27 cellular contexts compared by ENCODE assay signal in the genomic region with DNA sequence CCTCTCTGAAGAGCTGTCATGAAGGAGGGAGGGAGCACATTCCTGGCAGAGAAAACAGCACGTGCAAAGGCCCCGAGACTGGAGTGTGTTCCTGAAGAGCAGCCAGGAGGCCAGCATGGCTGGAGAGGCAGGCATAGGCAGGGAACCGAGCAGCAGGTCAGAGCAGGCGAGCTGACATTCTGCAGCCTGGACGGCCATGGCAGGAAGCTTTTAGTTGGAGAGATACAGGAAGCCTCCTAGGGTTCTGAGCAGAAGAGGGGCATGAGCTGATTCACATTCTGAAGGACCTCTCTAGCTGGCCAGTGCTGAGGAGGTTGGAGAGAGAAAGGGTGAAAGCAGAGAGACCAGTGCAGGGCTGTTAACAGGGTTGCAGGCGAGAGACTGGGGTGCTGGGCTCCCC. TPM values are rescaled to one million over a fixed set of nuclear protein-coding genes. Genes with fewer than 3 reads are reported as not detected.
DNase-seq lines count a peak whose midpoint lies in the region; ATAC-seq and TF ChIP-seq lines count a peak whose summit lies in the region.
"Had no signal": no experiment of that assay in that cellular context is flagged by ENCODE, and none has a peak within 500 bp of the region (broad histone marks: within the 10 kb centered on the region; RNA-seq: fewer than 3 reads in every experiment).

No MANE protein-coding gene starts in this region.

- no peaks in the 10 kb centered on the region for H3K9me3 Mint-ChIP-seq in activated naive CD4-positive, alpha-beta T cell treated with anti-CD3 and anti-CD28 coated beads, Interleukin-2, amount 50 U/mL, for 72 hours
- no peaks in the 10 kb centered on the region for H3K9me3 Mint-ChIP-seq in activated naive CD4-positive, alpha-beta T cell treated with anti-CD3 and anti-CD28 coated beads, Interleukin-2, amount 10 ng/mL, durations not matched to agents 7 days and 5 days
- H3K9me3 Mint-ChIP-seq in activated naive CD8-positive, alpha-beta T cell treated with anti-CD3 and anti-CD28 coated beads, Interleukin-2, amount 50 U/mL, for 24 hours, result no peaks in the 10 kb centered on the region
- H3K9me3 Mint-ChIP-seq: activated naive CD8-positive, alpha-beta T cell treated with anti-CD3 and anti-CD28 coated beads, Interleukin-2, amount 10 ng/mL, durations not matched to agents 7 days and 5 days; activated T-cell treated with anti-CD3 and anti-CD28 coated beads, Interleukin-2, amount 50 U/mL, for 4 hours; dendritic cell treated with granulocyte-macrophage colony-stimulating factor and Interleukin-4, amounts not matched to agents 40 ng/mL and 50 ng/mL, for 4 days had no signal

- no peak overlapping the region for H4K91ac ChIP-seq in neuronal stem cell (ENCODE audit: low read depth, low read length, poor library complexity)

- peak overlapping the region; percentile 17 to 86 for H3K27ac Mint-ChIP-seq in activated naive CD4-positive, alpha-beta T cell treated with anti-CD3 and anti-CD28 coated beads, Interleukin-2, amount 50 U/mL, for 72 hours
- no peak overlapping the region for H3K27ac Mint-ChIP-seq in activated naive CD4-positive, alpha-beta T cell treated with anti-CD3 and anti-CD28 coated beads, Interleukin-2, amount 10 ng/mL, durations not matched to agents 7 days and 5 days
- peak overlapping the region; percentile 7 for H3K27ac Mint-ChIP-seq in activated naive CD8-positive, alpha-beta T cell treated with anti-CD3 and anti-CD28 coated beads, Interleukin-2, amount 50 U/mL, for 24 hours
- H3K27ac Mint-ChIP-seq: activated naive CD8-positive, alpha-beta T cell treated with anti-CD3 and anti-CD28 coated beads, Interleukin-2, amount 10 ng/mL, durations not matched to agents 7 days and 5 days; dendritic cell treated with granulocyte-macrophage colony-stimulating factor and Interleukin-4, amounts not matched to agents 40 ng/mL and 50 ng/mL, for 4 days had no signal

- H3K27me3 Mint-ChIP-seq in activated naive CD4-positive, alpha-beta T cell treated with anti-CD3 and anti-CD28 coated beads, Interleukin-2, amount 10 ng/mL, durations not matched to agents 7 days and 5 days, result no peaks in the 10 kb centered on the region
- no peaks in the 10 kb centered on the region for H3K27me3 Mint-ChIP-seq in activated naive CD8-positive, alpha-beta T cell treated with anti-CD3 and anti-CD28 coated beads, Interleukin-2, amount 50 U/mL, for 24 hours
- H3K27me3 Mint-ChIP-seq: activated naive CD8-positive, alpha-beta T cell treated with anti-CD3 and anti-CD28 coated beads, Interleukin-2, amount 10 ng/mL, durations not matched to agents 7 days and 5 days; dendritic cell treated with granulocyte-macrophage colony-stimulating factor and Interleukin-4, amounts not matched to agents 40 ng/mL and 50 ng/mL, for 4 days had no signal

- H3K36me3 Mint-ChIP-seq in activated naive CD4-positive, alpha-beta T cell treated with anti-CD3 and anti-CD28 coated beads, Interleukin-2, amount 50 U/mL, for 72 hours, result peaks cover 29 to 47% of the 10 kb centered on the region in 2 donors
- peaks cover 40% of the 10 kb centered on the region for H3K36me3 Mint-ChIP-seq in activated naive CD4-positive, alpha-beta T cell treated with anti-CD3 and anti-CD28 coated beads, Interleukin-2, amount 10 ng/mL, durations not matched to agents 7 days and 5 days
- H3K36me3 Mint-ChIP-seq in activated naive CD8-positive, alpha-beta T cell treated with anti-CD3 and anti-CD28 coated beads, Interleukin-2, amount 50 U/mL, for 24 hours (ENCODE audit: low read depth), result peaks cover 42% of the 10 kb centered on the region

- H2BK5ac ChIP-seq in neuronal stem cell (ENCODE audit: low read length), result no peak overlapping the region

- no peak overlapping the region for H3K14ac ChIP-seq in neuronal stem cell (ENCODE audit: low read length)

- H2BK12ac ChIP-seq in neuronal stem cell (ENCODE audit: low read length), result no peak overlapping the region

- no peaks in the 10 kb centered on the region for H3K27me3 ChIP-seq in neuronal stem cell (ENCODE audit: control insufficient read depth in 3 of 3, insufficient read depth in 3 of 3, low read depth in 1 of 3, low read length in 3 of 3)
- H3K27me3 ChIP-seq: BLaER1 treated with 17β-estradiol and CSF1 and Interleukin-3, amounts not matched to agents 10 nM and 100 nM; Peyer's patch had no signal

- no peak overlapping the region for H3K4me2 ChIP-seq in neuronal stem cell (ENCODE audit: insufficient read depth, low read length, poor library complexity, severe bottlenecking)
- H3K4me2 ChIP-seq: BLaER1 treated with 17β-estradiol and CSF1 and Interleukin-3, amounts not matched to agents 10 nM and 100 nM had no signal

- no peak overlapping the region for H4K8ac ChIP-seq in neuronal stem cell (ENCODE audit: low read depth, low read length)

- no peak for DNase-seq in activated naive CD4-positive, alpha-beta T cell treated with anti-CD3 and anti-CD28 coated beads, Interleukin-2, amount 50 U/mL, for 72 hours (ENCODE audit: low spot score in 2 of 2)
- no peak for DNase-seq in activated naive CD4-positive, alpha-beta T cell treated with anti-CD3 and anti-CD28 coated beads, Interleukin-2, amount 10 ng/mL, durations not matched to agents 7 days and 5 days
- DNase-seq in NB4 (ENCODE audit: low read depth) (peak; percentile 14), neuronal stem cell (ENCODE audit: low spot score) (no peak)
- DNase-seq in activated naive CD8-positive, alpha-beta T cell treated with anti-CD3 and anti-CD28 coated beads, Interleukin-2, amount 50 U/mL, for 24 hours, result no peak
- no peak for DNase-seq in activated CD4-positive, CD25-positive, alpha-beta regulatory T cell (lab: John Stamatoyannopoulos, UW)
- DNase-seq in activated CD4-positive, CD25-positive, alpha-beta regulatory T cell treated with anti-CD3 and anti-CD28 coated beads, Interleukin-2, amount 50 U/mL, for 72 hours, result no peak
- DNase-seq: activated CD8-positive, alpha-beta memory T cell treated with anti-CD3 and anti-CD28 coated beads for 24 hours; activated naive CD8-positive, alpha-beta T cell treated with anti-CD3 and anti-CD28 coated beads, Interleukin-2, amount 10 ng/mL, durations not matched to agents 7 days and 5 days; activated T-cell treated with anti-CD3 and anti-CD28 coated beads, Interleukin-2, amount 50 U/mL, for 4 hours; caudate nucleus; hippocampal formation; left colon; mesendoderm; NCI-H1092 treated with DMSO at 0.1 percent for 48 hours; NCI-H187 treated with DMSO at 0.1 percent for 48 hours; NCI-H524 treated with DMSO at 0.1 percent for 48 hours; Peyer's patch; psoas muscle; stimulated activated CD4-positive, alpha-beta T cell treated with anti-CD3 and anti-CD28 coated beads, Interleukin-15, amount 100 ng/mL, for 24 hours; stimulated activated naive CD4-positive, alpha-beta T cell treated with Interleukin-2 at 50 U/mL for 16 hours; SW 1271; T1000; WERI-Rb-1 had no signal

- no peaks in the 10 kb centered on the region for H3K79me1 ChIP-seq in neuronal stem cell (ENCODE audit: low read depth, low read length)

- TF ChIP-seq POLR2A in NB4 (IDR thresholded peaks at IDR 0.05; ENCODE audit: extremely low read depth, insufficient read length), result no peak

- no peaks in the 10 kb centered on the region for H3K9me3 ChIP-seq in neuronal stem cell (replicated peaks in 1 of 2; ENCODE audit: control insufficient read depth in 2 of 2, insufficient read depth in 1 of 2, low read depth in 1 of 2, low read length in 2 of 2)
- H3K9me3 ChIP-seq: BLaER1 treated with 17β-estradiol and CSF1 and Interleukin-3, amounts not matched to agents 10 nM and 100 nM; Peyer's patch; psoas muscle had no signal

- no peak overlapping the region for H3K4ac ChIP-seq in neuronal stem cell (ENCODE audit: low read length)

- peaks cover 23 to 42% of the 10 kb centered on the region in 2 donors for H3K36me3 ChIP-seq in neuronal stem cell (replicated peaks in 1 of 2; ENCODE audit: control insufficient read depth in 2 of 2, insufficient read depth in 2 of 2, low read length in 2 of 2)

- no peak for ATAC-seq in activated naive CD4-positive, alpha-beta T cell treated with anti-CD3 and anti-CD28 coated beads, Interleukin-2, amount 50 U/mL, for 72 hours
- no peak for ATAC-seq in activated naive CD8-positive, alpha-beta T cell treated with anti-CD3 and anti-CD28 coated beads, Interleukin-2, amount 50 U/mL, for 24 hours
- no peak for ATAC-seq in GM21447 (IDR thresholded peaks at IDR 0.05; ENCODE audit: unreplicated experiment)
- ATAC-seq: activated T-cell treated with anti-CD3 and anti-CD28 coated beads, Interleukin-2, amount 50 U/mL, for 4 hours; psoas muscle had no signal

- no CpG with 5 or more reads among the region's 6 CpGs for WGBS in neuronal stem cell (ENCODE audit: extremely low coverage in 2 of 2, insufficient read length in 2 of 2, insufficient replicate concordance in 1 of 2), 2 donors

- TF ChIP-seq CTCF in NB4 (IDR thresholded peaks at IDR 0.05; ENCODE audit: low read depth, low read length), result no peak

- no peak overlapping the region for H2BK15ac ChIP-seq in neuronal stem cell (ENCODE audit: low read length)

- H3K4me3 Mint-ChIP-seq in activated naive CD4-positive, alpha-beta T cell treated with anti-CD3 and anti-CD28 coated beads, Interleukin-2, amount 10 ng/mL, durations not matched to agents 7 days and 5 days, result no peak overlapping the region
- H3K4me3 Mint-ChIP-seq in activated naive CD8-positive, alpha-beta T cell treated with anti-CD3 and anti-CD28 coated beads, Interleukin-2, amount 50 U/mL, for 24 hours, result no peak overlapping the region
- H3K4me3 Mint-ChIP-seq: activated naive CD8-positive, alpha-beta T cell treated with anti-CD3 and anti-CD28 coated beads, Interleukin-2, amount 10 ng/mL, durations not matched to agents 7 days and 5 days; activated T-cell treated with anti-CD3 and anti-CD28 coated beads, Interleukin-2, amount 50 U/mL, for 4 hours; dendritic cell treated with granulocyte-macrophage colony-stimulating factor and Interleukin-4, amounts not matched to agents 40 ng/mL and 50 ng/mL, for 4 days had no signal

- peak overlapping the region; percentile 61 for H3K18ac ChIP-seq in neuronal stem cell (ENCODE audit: low read length)

- peaks cover 12% of the 10 kb centered on the region for H3K4me1 Mint-ChIP-seq in activated naive CD4-positive, alpha-beta T cell treated with anti-CD3 and anti-CD28 coated beads, Interleukin-2, amount 10 ng/mL, durations not matched to agents 7 days and 5 days
- peaks cover 60% of the 10 kb centered on the region for H3K4me1 Mint-ChIP-seq in activated naive CD8-positive, alpha-beta T cell treated with anti-CD3 and anti-CD28 coated beads, Interleukin-2, amount 50 U/mL, for 24 hours

- no peak overlapping the region for H3K4me3 ChIP-seq in NB4 (ENCODE audit: low read depth, low read length)
- H3K4me3 ChIP-seq in neuronal stem cell (ENCODE audit: low read length in 2 of 2), result no peak overlapping the region
- H3K4me3 ChIP-seq: BLaER1 treated with 17β-estradiol and CSF1 and Interleukin-3, amounts not matched to agents 10 nM and 100 nM; Peyer's patch; psoas muscle had no signal

- H3K4me1 ChIP-seq in neuronal stem cell (ENCODE audit: control insufficient read depth in 2 of 2, insufficient read depth in 1 of 2, low read depth in 1 of 2, low read length in 2 of 2), result peaks cover 0 to 4% of the 10 kb centered on the region in 2 donors
- H3K4me1 ChIP-seq: psoas muscle had no signal

- H3K9ac ChIP-seq in neuronal stem cell (ENCODE audit: low read depth, low read length, poor library complexity), result no peak overlapping the region
- H3K9ac ChIP-seq: BLaER1 treated with 17β-estradiol and CSF1 and Interleukin-3, amounts not matched to agents 10 nM and 100 nM had no signal

- no peak overlapping the region for H2AFZ ChIP-seq in neuronal stem cell (ENCODE audit: low read length)

- CTCF ChIA-PET in activated naive CD4-positive, alpha-beta T cell treated with anti-CD3 and anti-CD28 coated beads, Interleukin-2, amount 10 ng/mL, durations not matched to agents 7 days and 5 days (lab: Charles Lee), result no interaction called here

- peak overlapping the region; percentile 47 for H2AK5ac ChIP-seq in neuronal stem cell (ENCODE audit: low read depth, low read length)

- no peak overlapping the region for H3K27ac ChIP-seq in neuronal stem cell (replicated peaks; ENCODE audit: low read length)
- H3K27ac ChIP-seq: BLaER1 treated with 17β-estradiol and CSF1 and Interleukin-3, amounts not matched to agents 10 nM and 100 nM; psoas muscle; WERI-Rb-1 had no signal

- no peak overlapping the region for H2BK120ac ChIP-seq in neuronal stem cell (ENCODE audit: low read depth, low read length)

- H3K23ac ChIP-seq in neuronal stem cell (ENCODE audit: low read depth, low read length, poor library complexity), result no peak overlapping the region

RNA-seq across cellular contexts. Expression of a gene that starts 29.7 kb away (rescaled TPM):
- total RNA-seq in activated naive CD4-positive, alpha-beta T cell treated with anti-CD3 and anti-CD28 coated beads, Interleukin-2, amount 50 U/mL, for 72 hours, result 10 to 100 TPM; 18.7 to 39.7 TPM
- polyA plus RNA-seq in neuronal stem cell (2013, experiment 1 of 2), result 17.5 TPM
- polyA plus RNA-seq in neuronal stem cell (2013, experiment 2 of 2), result 18.2 TPM

RNA-seq across cellular contexts. Expression of a gene that starts 29.9 kb away (rescaled TPM):
- total RNA-seq in activated naive CD4-positive, alpha-beta T cell treated with anti-CD3 and anti-CD28 coated beads, Interleukin-2, amount 50 U/mL, for 72 hours, result 10 to 100 TPM; 51.3 to 65.2 TPM
- polyA plus RNA-seq in neuronal stem cell (2013, experiment 1 of 2), result 35.6 TPM
- polyA plus RNA-seq in neuronal stem cell (2013, experiment 2 of 2), result 34.8 TPM

RNA-seq across cellular contexts. Expression of a gene that starts 40.0 kb away (rescaled TPM):
- total RNA-seq in activated naive CD4-positive, alpha-beta T cell treated with anti-CD3 and anti-CD28 coated beads, Interleukin-2, amount 50 U/mL, for 72 hours, result 10 to 100 TPM; 21.9 to 37.8 TPM
- polyA plus RNA-seq in neuronal stem cell (2013, experiment 1 of 2), result 18.9 TPM
- polyA plus RNA-seq in neuronal stem cell (2013, experiment 2 of 2), result 18.8 TPM
